In the genomic region with DNA sequence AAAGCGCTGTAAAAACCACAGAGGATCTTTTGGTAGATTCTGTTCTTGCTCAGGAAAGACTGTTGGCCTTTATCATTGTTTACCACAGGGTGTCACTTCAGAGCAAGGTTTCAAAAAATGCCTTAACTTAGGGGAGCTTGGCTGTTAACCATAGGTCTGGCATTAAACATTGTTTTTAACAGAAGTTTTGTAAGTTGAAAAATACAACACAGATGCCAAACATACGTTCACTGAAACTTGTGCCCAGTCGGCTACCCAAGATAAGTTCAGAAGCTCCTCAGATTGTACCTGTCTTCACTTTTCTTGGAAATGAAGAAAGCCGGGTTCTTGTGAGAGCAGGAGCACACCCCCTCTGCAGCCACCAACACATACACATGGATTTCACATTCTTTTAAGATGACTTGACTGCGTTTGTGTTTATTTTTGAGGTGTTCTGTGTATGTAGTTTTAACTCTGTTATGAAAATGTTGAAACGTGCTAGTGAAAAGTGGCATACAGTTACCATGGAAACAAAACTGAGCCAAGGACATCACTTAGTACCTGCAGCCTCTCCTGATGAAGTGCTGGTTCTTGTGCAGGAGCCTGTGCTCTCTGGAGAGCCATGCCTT, we compare ENCODE assay signal across 8 cellular contexts.
A peak's percentile ranks its signal among the peaks of the same experiment; 100 is the strongest.
DNase-seq lines count a peak whose midpoint lies in the region; ATAC-seq and TF ChIP-seq lines count a peak whose summit lies in the region.

No MANE protein-coding gene starts in this region.

- H3K4me1 ChIP-seq in SK-N-SH (ENCODE audit: control insufficient read depth in 1 of 2, insufficient read depth in 2 of 2, low read depth in 1 of 2, low read length in 1 of 2) (no peaks in the 10 kb centered on the region; a peak in 1 of 4 replicates), gastroesophageal sphincter (peaks cover 0 to 12% (median 0%) of the 10 kb centered on the region in 3 donors)

- no peak overlapping the region for H3K9ac ChIP-seq in SK-N-SH

- CTCF ChIA-PET in SK-N-SH (lab: Yijun Ruan, JAX), result interaction anchor here (0.6 to 2.3 kb wide), 28 partner anchors 10 to 1282 kb away, joined by 3 to 27 read pairs (median 4); a partner anchor contains a TSS

- H3K36me3 ChIP-seq in SK-N-SH (replicated peaks in 1 of 2; ENCODE audit: control insufficient read depth in 1 of 2, insufficient read depth in 2 of 2, low read length in 1 of 2), result no peaks in the 10 kb centered on the region
- H3K36me3 ChIP-seq in gastroesophageal sphincter, result no peaks in the 10 kb centered on the region

- H3K9me3 ChIP-seq in SK-N-SH (no peaks in the 10 kb centered on the region), gastroesophageal sphincter (no peaks in the 10 kb centered on the region)

- TF ChIP-seq RAD21 in SK-N-SH (IDR thresholded peaks at IDR 0.05; ENCODE audit: low read length), result peak; percentile 78

- no peaks in the 10 kb centered on the region for H3K9me2 ChIP-seq in SK-N-SH

- DNase-seq in COR-L47 (lab: John Stamatoyannopoulos, UW), result peak; percentile 28
- peak; percentile 34 for DNase-seq in HPDE6-E6E7 (ENCODE audit: extremely low spot score)
- peak; percentile 39 for DNase-seq in SK-N-SH
- DNase-seq in smooth muscle cell of the brain vasculature (ENCODE audit: low read depth, low spot score), result peak; percentile 32
- no peak for DNase-seq in NOMO-1 treated with DMSO at 0.1 percent for 48 hours (lab: John Stamatoyannopoulos, UW; ENCODE audit: unreplicated experiment)
- no peak for DNase-seq in NCI-H1092 treated with DMSO at 0.1 percent for 48 hours (lab: John Stamatoyannopoulos, UW)
- DNase-seq in GDM1 (lab: John Stamatoyannopoulos, UW), result no peak

- TF ChIP-seq EP300 in SK-N-SH (IDR thresholded peaks at IDR 0.05; ENCODE audit: borderline replicate concordance in 1 of 2, low read depth in 1 of 2, low read length in 1 of 2) (no peak), gastroesophageal sphincter (IDR thresholded peaks at IDR 0.05) (no peak)

- WGBS in SK-N-SH (ENCODE audit: low lambda C conversion rate), result 58% methylated on average over 6 of the region's 6 CpGs
- 11 to 23% methylated on average over 6 of the region's 6 CpGs for WGBS in gastroesophageal sphincter (ENCODE audit: low coverage in 1 of 2), 2 donors

- TF ChIP-seq CTCF in SK-N-SH (IDR thresholded peaks at IDR 0.05), result peak; percentile 69
- TF ChIP-seq CTCF in gastroesophageal sphincter (IDR thresholded peaks at IDR 0.05), result peak in 3 of 4 experiments; percentile 32 to 53 (median 45)

- H3F3A ChIP-seq in SK-N-SH (replicated peaks; ENCODE audit: insufficient read depth), result no peaks in the 10 kb centered on the region

- POLR2A ChIA-PET in SK-N-SH (lab: Yijun Ruan, JAX), result interaction anchor here (1.4 kb wide), 1 partner anchor 117 kb away, joined by 4 read pairs; no protein-coding TSS in a partner anchor

- no peak for TF ChIP-seq POLR2A in gastroesophageal sphincter (IDR thresholded peaks at IDR 0.05)

- H3K4me3 ChIP-seq in SK-N-SH (ENCODE audit: low read depth in 2 of 2, low read length in 1 of 2) (no peak overlapping the region), gastroesophageal sphincter (no peak overlapping the region)

- no peaks in the 10 kb centered on the region for H4K20me1 ChIP-seq in SK-N-SH (ENCODE audit: insufficient read depth)

- no peaks in the 10 kb centered on the region for H3K79me2 ChIP-seq in SK-N-SH (ENCODE audit: insufficient read depth)

- H3K27me3 ChIP-seq in SK-N-SH (ENCODE audit: insufficient read depth) (no peaks in the 10 kb centered on the region), gastroesophageal sphincter (no peaks in the 10 kb centered on the region)

- H3K27ac ChIP-seq in SK-N-SH (ENCODE audit: low read depth in 2 of 2, low read length in 1 of 2) (no peak overlapping the region), gastroesophageal sphincter (no peak overlapping the region)

- no peak for ATAC-seq in gastroesophageal sphincter

- no peak overlapping the region for H3K4me2 ChIP-seq in SK-N-SH

- no peak overlapping the region for H2AFZ ChIP-seq in SK-N-SH (ENCODE audit: low read depth)

TF ChIP-seq in SK-N-SH, 30 proteins besides CTCF, POLR2A, EP300 and RAD21:
- TF ChIP-seq, protein P1, sequence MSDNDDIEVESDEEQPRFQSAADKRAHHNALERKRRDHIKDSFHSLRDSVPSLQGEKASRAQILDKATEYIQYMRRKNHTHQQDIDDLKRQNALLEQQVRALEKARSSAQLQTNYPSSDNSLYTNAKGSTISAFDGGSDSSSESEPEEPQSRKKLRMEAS (IDR thresholded peaks at IDR 0.05; ENCODE audit: low read depth), result no peak
- TF ChIP-seq, protein P2, sequence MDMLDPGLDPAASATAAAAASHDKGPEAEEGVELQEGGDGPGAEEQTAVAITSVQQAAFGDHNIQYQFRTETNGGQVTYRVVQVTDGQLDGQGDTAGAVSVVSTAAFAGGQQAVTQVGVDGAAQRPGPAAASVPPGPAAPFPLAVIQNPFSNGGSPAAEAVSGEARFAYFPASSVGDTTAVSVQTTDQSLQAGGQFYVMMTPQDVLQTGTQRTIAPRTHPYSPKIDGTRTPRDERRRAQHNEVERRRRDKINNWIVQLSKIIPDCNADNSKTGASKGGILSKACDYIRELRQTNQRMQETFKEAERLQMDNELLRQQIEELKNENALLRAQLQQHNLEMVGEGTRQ (IDR thresholded peaks at IDR 0.05; ENCODE audit: borderline replicate concordance, low read depth, low read length), result no peak
- TF ChIP-seq YY1 (IDR thresholded peaks at IDR 0.05; ENCODE audit: low read depth) (no peak), NRF1 (IDR thresholded peaks at IDR 0.05; ENCODE audit: low read depth, low read length) (0 out of 2 replicates have a peak, but pooled peaks have one; percentile 5), SMC3 (IDR thresholded peaks at IDR 0.05; ENCODE audit: low read depth, low read length) (peak; percentile 86), POLR2AphosphoS5 (IDR thresholded peaks at IDR 0.05; ENCODE audit: low read depth, low read length) (no peak), RCOR1 (IDR thresholded peaks at IDR 0.05; ENCODE audit: low read length) (no peak)
- TF ChIP-seq, protein P3, sequence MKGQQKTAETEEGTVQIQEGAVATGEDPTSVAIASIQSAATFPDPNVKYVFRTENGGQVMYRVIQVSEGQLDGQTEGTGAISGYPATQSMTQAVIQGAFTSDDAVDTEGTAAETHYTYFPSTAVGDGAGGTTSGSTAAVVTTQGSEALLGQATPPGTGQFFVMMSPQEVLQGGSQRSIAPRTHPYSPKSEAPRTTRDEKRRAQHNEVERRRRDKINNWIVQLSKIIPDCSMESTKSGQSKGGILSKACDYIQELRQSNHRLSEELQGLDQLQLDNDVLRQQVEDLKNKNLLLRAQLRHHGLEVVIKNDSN (IDR thresholded peaks at IDR 0.05; ENCODE audit: borderline replicate concordance, low read depth), result no peak
- TF ChIP-seq, protein P4, sequence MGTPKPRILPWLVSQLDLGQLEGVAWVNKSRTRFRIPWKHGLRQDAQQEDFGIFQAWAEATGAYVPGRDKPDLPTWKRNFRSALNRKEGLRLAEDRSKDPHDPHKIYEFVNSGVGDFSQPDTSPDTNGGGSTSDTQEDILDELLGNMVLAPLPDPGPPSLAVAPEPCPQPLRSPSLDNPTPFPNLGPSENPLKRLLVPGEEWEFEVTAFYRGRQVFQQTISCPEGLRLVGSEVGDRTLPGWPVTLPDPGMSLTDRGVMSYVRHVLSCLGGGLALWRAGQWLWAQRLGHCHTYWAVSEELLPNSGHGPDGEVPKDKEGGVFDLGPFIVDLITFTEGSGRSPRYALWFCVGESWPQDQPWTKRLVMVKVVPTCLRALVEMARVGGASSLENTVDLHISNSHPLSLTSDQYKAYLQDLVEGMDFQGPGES (IDR thresholded peaks at IDR 0.05; ENCODE audit: low read depth, low read length), result no peak

Comparison
In these comparisons a context has a peak if more than half of its experiments do, and no peak if none do; other contexts are left out.
1. DNase-seq: peak in COR-L47 (single experiment), HPDE6-E6E7 (single experiment), SK-N-SH (single experiment) and smooth muscle cell of the brain vasculature (single experiment); none in NOMO-1 treated with DMSO at 0.1 percent for 48 hours (single experiment), NCI-H1092 treated with DMSO at 0.1 percent for 48 hours (single experiment) and GDM1 (single experiment).